Comparison of ENCODE assay signal across 1 cellular context in genomic region chr1:212255705-212256307, GRCh38.
TF ChIP-seq lines count a peak whose summit lies in the region.

No MANE protein-coding gene starts in this region.

TF ChIP-seq in HepG2, 621 proteins besides CTCF, POLR2A, EP300 and RAD21 (continued from another document and continues in another):
- TF ChIP-seq ZNF318 (CRISPR knock-in tag; IDR thresholded peaks at IDR 0.05): no peak
- TF ChIP-seq PBX3 (CRISPR knock-in tag; IDR thresholded peaks at IDR 0.05; ENCODE audit: borderline replicate concordance): no peak
- peak; percentile 44; the same call in 2 of the 3 replicates for TF ChIP-seq MXI1 (IDR thresholded peaks at IDR 0.05; ENCODE audit: borderline replicate concordance, low read depth, low read length)
- peak; percentile 28; the same call in 1 of the 2 replicates for TF ChIP-seq DPF2 (CRISPR knock-in tag; IDR thresholded peaks at IDR 0.05; ENCODE audit: borderline replicate concordance, low read depth)
- no peak for TF ChIP-seq ZFY (CRISPR knock-in tag; IDR thresholded peaks at IDR 0.05)
- TF ChIP-seq ZNF777 (CRISPR knock-in tag; IDR thresholded peaks at IDR 0.05): no peak
- no peak for TF ChIP-seq ZNF354B (CRISPR knock-in tag; IDR thresholded peaks at IDR 0.05)
- TF ChIP-seq JUN (CRISPR knock-in tag; IDR thresholded peaks at IDR 0.05): no peak; the same call in 1 of the 2 replicates
- no peak for TF ChIP-seq ZNF615 (CRISPR knock-in tag; IDR thresholded peaks at IDR 0.05; ENCODE audit: borderline replicate concordance)
- TF ChIP-seq POGZ (CRISPR knock-in tag; IDR thresholded peaks at IDR 0.05): no peak
- TF ChIP-seq ONECUT2 (CRISPR knock-in tag; IDR thresholded peaks at IDR 0.05): no peak
- no peak for TF ChIP-seq NCOA5 (CRISPR knock-in tag; IDR thresholded peaks at IDR 0.05)
- TF ChIP-seq ETS1 (CRISPR knock-in tag; IDR thresholded peaks at IDR 0.05): no peak
- no peak for TF ChIP-seq ZNF576 (CRISPR knock-in tag; IDR thresholded peaks at IDR 0.05)
- peak; percentile 69 for TF ChIP-seq DRAP1 (CRISPR knock-in tag; IDR thresholded peaks at IDR 0.05)
- TF ChIP-seq MAZ (IDR thresholded peaks at IDR 0.05; ENCODE audit: borderline replicate concordance, low read depth, low read length): no peak
- TF ChIP-seq MAZ (CRISPR knock-in tag; IDR thresholded peaks at IDR 0.05; ENCODE audit: low read depth): peak; percentile 53; the same call in 1 of the 2 replicates
- peak; percentile 60; the same call in 1 of the 2 replicates for TF ChIP-seq HIC2 (CRISPR knock-in tag; IDR thresholded peaks at IDR 0.05; ENCODE audit: low read depth)
- no peak for TF ChIP-seq SIN3B (IDR thresholded peaks at IDR 0.05; ENCODE audit: low read length)
- no peak for TF ChIP-seq ARNTL (CRISPR knock-in tag; IDR thresholded peaks at IDR 0.05)
- TF ChIP-seq ATF4 (CRISPR knock-in tag; IDR thresholded peaks at IDR 0.05): 0 out of 4 replicates have a peak, but pooled peaks of 1 of the 2 experiments have one; percentile 12
- TF ChIP-seq HOMEZ (CRISPR knock-in tag; IDR thresholded peaks at IDR 0.05; ENCODE audit: low read depth): no peak; the same call in 1 of the 2 replicates
- TF ChIP-seq KDM2A (CRISPR knock-in tag; IDR thresholded peaks at IDR 0.05; ENCODE audit: borderline replicate concordance, low read depth): peak; percentile 56
- TF ChIP-seq DNMT1 (CRISPR knock-in tag; IDR thresholded peaks at IDR 0.05): no peak
- no peak for TF ChIP-seq PLRG1 (conservative IDR thresholded peaks at IDR 0.05)
- no peak for TF ChIP-seq ZNF335 (CRISPR knock-in tag; IDR thresholded peaks at IDR 0.05)
- TF ChIP-seq HCFC1 (IDR thresholded peaks at IDR 0.05; ENCODE audit: low read depth, low read length): no peak
- TF ChIP-seq HBP1 (CRISPR knock-in tag; IDR thresholded peaks at IDR 0.05; ENCODE audit: low read depth): 0 out of 2 replicates have a peak, but pooled peaks have one; percentile 25
- no peak for TF ChIP-seq ZNF10 (CRISPR knock-in tag; IDR thresholded peaks at IDR 0.05; ENCODE audit: borderline replicate concordance, low read depth)
- TF ChIP-seq BCL6 (CRISPR knock-in tag; IDR thresholded peaks at IDR 0.05): peak; percentile 41; the same call in 1 of the 2 replicates
- TF ChIP-seq ZNF639 (CRISPR knock-in tag; conservative IDR thresholded peaks at IDR 0.05): 0 out of 2 replicates have a peak, but pooled peaks have one; percentile 33
- no peak for TF ChIP-seq RFXAP (CRISPR knock-in tag; IDR thresholded peaks at IDR 0.05; ENCODE audit: borderline replicate concordance)
- peak; percentile 70 for TF ChIP-seq ELF1 (CRISPR knock-in tag; IDR thresholded peaks at IDR 0.05)
- no peak for TF ChIP-seq SYNCRIP (IDR thresholded peaks at IDR 0.05; ENCODE audit: insufficient read depth, low read depth, low read length)
- no peak for TF ChIP-seq GTF2F1 (IDR thresholded peaks at IDR 0.05; ENCODE audit: low read length)
- TF ChIP-seq CERS6 (CRISPR knock-in tag; IDR thresholded peaks at IDR 0.05): no peak
- TF ChIP-seq ZBTB1 (CRISPR knock-in tag; IDR thresholded peaks at IDR 0.05; ENCODE audit: borderline replicate concordance): no peak
- no peak for TF ChIP-seq ZNF761 (CRISPR knock-in tag; conservative IDR thresholded peaks at IDR 0.05)
- no peak for TF ChIP-seq ZNF317 (CRISPR knock-in tag; IDR thresholded peaks at IDR 0.05)
- TF ChIP-seq ZSCAN21 (CRISPR knock-in tag; IDR thresholded peaks at IDR 0.05; ENCODE audit: borderline replicate concordance): no peak
